Comparison of ENCODE assay signal across 6 cellular contexts in genomic region chr1:109668123-109668800, GRCh38. TPM values are rescaled to one million over a fixed set of nuclear protein-coding genes. Genes with fewer than 3 reads are reported as not detected.
DNase-seq lines count a peak whose midpoint lies in the region; ATAC-seq and TF ChIP-seq lines count a peak whose summit lies in the region.

No MANE protein-coding gene starts in this region.

- in situ Hi-C loops in GM23248 (cut with MboI): no loop called here
- in situ Hi-C loops in HAP-1 (cut with MboI; ENCODE audit: low sequenced_read_pairs): no loop called here

- H2AFZ ChIP-seq in GM23248: peak overlapping the region; percentile 84

- H3K9me3 ChIP-seq in GM23248 (ENCODE audit: low read depth): no peaks in the 10 kb centered on the region
- H3K9me3 ChIP-seq in HAP-1: no peaks in the 10 kb centered on the region

- no peaks in the 10 kb centered on the region for H3K9me2 ChIP-seq in GM23248 (ENCODE audit: insufficient read depth)

- peaks cover 16% of the 10 kb centered on the region for H3K4me1 Mint-ChIP-seq in chondrocyte (ENCODE audit: low read depth)

- no peaks in the 10 kb centered on the region for H3K79me2 ChIP-seq in GM23248 (ENCODE audit: insufficient read depth)

- H3K36me3 ChIP-seq in GM23248 (ENCODE audit: low read depth) (no peaks in the 10 kb centered on the region), HAP-1 (replicated peaks) (no peaks in the 10 kb centered on the region)

- H3K4me1 ChIP-seq in GM23248 (ENCODE audit: insufficient read depth): peaks cover 10% of the 10 kb centered on the region; the same call in 1 of the 2 replicates
- peaks cover 3% of the 10 kb centered on the region; the same call in 1 of the 2 replicates for H3K4me1 ChIP-seq in HAP-1

- H3F3A ChIP-seq in GM23248 (ENCODE audit: insufficient read depth): no peaks in the 10 kb centered on the region

- H3K27me3 Mint-ChIP-seq in chondrocyte (ENCODE audit: low read depth): no peaks in the 10 kb centered on the region

- peak overlapping the region; percentile 67 for H3K9ac ChIP-seq in GM23248

- peaks cover 3% of the 10 kb centered on the region for H3K36me3 Mint-ChIP-seq in chondrocyte (ENCODE audit: low read depth)

- peak overlapping the region; percentile 77 for H3K4me3 Mint-ChIP-seq in chondrocyte (ENCODE audit: unreplicated experiment)

- TF ChIP-seq CTCF in chondrocyte (IDR thresholded peaks at IDR 0.05) (no peak), omental fat pad (IDR thresholded peaks at IDR 0.05) (no peak)

- H3K4me2 ChIP-seq in GM23248 (ENCODE audit: unreplicated experiment): peak overlapping the region; percentile 92

- no peaks in the 10 kb centered on the region for H4K20me1 ChIP-seq in GM23248 (ENCODE audit: insufficient read depth)

- H3K4me3 ChIP-seq in GM23248: peak overlapping the region; percentile 70
- H3K4me3 ChIP-seq in HAP-1: no peak overlapping the region

- ATAC-seq in omental fat pad (ENCODE audit: low FRiP score) (peak; percentile 26), GM19351 (IDR thresholded peaks at IDR 0.05; ENCODE audit: unreplicated experiment) (no peak)

- H3K27me3 ChIP-seq in GM23248 (replicated peaks; ENCODE audit: insufficient read depth) (no peaks in the 10 kb centered on the region), HAP-1 (ENCODE audit: low read depth) (no peaks in the 10 kb centered on the region)

- DNase-seq in GM23248: peak; percentile 36
- DNase-seq in chondrocyte (ENCODE audit: low spot score): no peak
- DNase-seq in omental fat pad (ENCODE audit: low spot score): no peak
- DNase-seq in ecto neural progenitor cell (ENCODE audit: low spot score): no peak
- DNase-seq in HAP-1 (ENCODE audit: low spot score in 2 of 2): no peak

- no peak overlapping the region for H3K27ac ChIP-seq in GM23248

- no peak overlapping the region for H3K27ac Mint-ChIP-seq in chondrocyte (ENCODE audit: unreplicated experiment)

- H3K9me3 Mint-ChIP-seq in chondrocyte (ENCODE audit: low read depth): no peaks in the 10 kb centered on the region

- WGBS in GM23248 (ENCODE audit: low coverage in 1 of 2, low lambda C conversion rate in 2 of 2, missing lambda C conversion rate in 2 of 2), 2 experiments: 6 to 8% methylated on average over 13 to 18 of the region's 26 CpGs

RNA-seq across cellular contexts. Expression of gene GSTM2, which starts 0.4 kb away (rescaled TPM):
- 19.7 and 27.7 TPM in 2 replicates for total RNA-seq in GM23248 (2014; rRNA removed; shearing (Covaris generic))
- polyA plus RNA-seq in GM23248 (2016; fragmentation: Nextera tagmentation; extraction: Ambion mirVana): 40.1 and 41.2 TPM in 2 replicates
- total RNA-seq in chondrocyte (24.6 to 41.3 TPM (median 25.8 TPM) in 3 replicates), omental fat pad (10 to 100 TPM; 35.3 to 74.7 (median 52.2) TPM)

RNA-seq across cellular contexts. Expression of gene GSTM4, which starts 12.4 kb away (rescaled TPM):
- total RNA-seq in GM23248 (2014; rRNA removed; shearing (Covaris generic)): 6.2 and 7.7 TPM in 2 replicates
- polyA plus RNA-seq in GM23248 (2016; fragmentation: Nextera tagmentation; extraction: Ambion mirVana): 12.4 and 15.2 TPM in 2 replicates
- total RNA-seq in chondrocyte (14.5 to 20.8 TPM (median 14.8 TPM) in 3 replicates), omental fat pad (10 to 100 TPM; 14.7 to 29.8 (median 20.8) TPM)

RNA-seq across cellular contexts. Expression of gene GSTM1, which starts 19.4 kb away (rescaled TPM):
- total RNA-seq in GM23248 (2014; rRNA removed; shearing (Covaris generic)): not detected in 2 replicates
- not detected in 2 replicates for polyA plus RNA-seq in GM23248 (2016; fragmentation: Nextera tagmentation; extraction: Ambion mirVana)
- 8.9 to 17.8 TPM (median 17.8 TPM) in 3 replicates for total RNA-seq in chondrocyte
- total RNA-seq in omental fat pad: 10 to 100 TPM in 1 of 4 donors, not detected in 3; 19.3 TPM

RNA-seq across cellular contexts. Expression of gene GSTM5, which starts 43.8 kb away (rescaled TPM):
- 1.5 and 2.4 TPM in 2 replicates for total RNA-seq in GM23248 (2014; rRNA removed; shearing (Covaris generic))
- 2.5 and 3.8 TPM in 2 replicates for polyA plus RNA-seq in GM23248 (2016; fragmentation: Nextera tagmentation; extraction: Ambion mirVana)
- total RNA-seq in chondrocyte: not detected in 3 replicates
- total RNA-seq in omental fat pad: 1 to 10 TPM; 4.2 to 6.6 (median 4.9) TPM

RNA-seq across cellular contexts. Expression of gene AMPD2, which starts 48.6 kb away (rescaled TPM):
- total RNA-seq in GM23248 (2014; rRNA removed; shearing (Covaris generic)): 79.3 and 87.9 TPM in 2 replicates
- polyA plus RNA-seq in GM23248 (2016; fragmentation: Nextera tagmentation; extraction: Ambion mirVana): 61.1 and 61.3 TPM in 2 replicates
- total RNA-seq in chondrocyte (70.6 to 100 TPM (median 74.2 TPM) in 3 replicates), omental fat pad (10 to 100 TPM; 33.8 to 88.1 (median 68.6) TPM)
